Comparison of ENCODE assay signal across 18 cellular contexts in the genomic region with DNA sequence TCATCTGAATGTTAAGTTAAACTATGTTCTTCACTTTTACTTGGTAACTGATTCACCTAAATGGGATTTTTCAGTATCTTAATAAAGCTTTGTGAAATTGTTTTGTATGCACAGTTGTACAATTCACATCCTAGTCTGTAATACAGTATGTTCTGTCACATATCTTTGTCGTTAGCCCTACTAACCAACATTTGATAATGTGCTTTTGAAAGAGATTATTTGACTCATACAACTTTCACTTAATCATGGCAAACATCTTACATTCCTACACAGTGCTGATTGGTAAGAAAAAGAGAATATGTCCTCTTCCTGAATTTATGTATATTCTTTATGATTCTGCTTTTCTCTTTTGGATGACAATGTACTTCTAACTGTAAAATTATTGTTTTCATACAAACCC.
A peak's percentile ranks its signal among the peaks of the same experiment; 100 is the strongest.
DNase-seq lines count a peak whose midpoint lies in the region; ATAC-seq and TF ChIP-seq lines count a peak whose summit lies in the region.
"Had no signal": no experiment of that assay in that cellular context is flagged by ENCODE, and none has a peak within 500 bp of the region (broad histone marks: within the 10 kb centered on the region; RNA-seq: fewer than 3 reads in every experiment).

No MANE protein-coding gene starts in this region.

- H3K18ac ChIP-seq in mesenchymal stem cell (ENCODE audit: low read depth in 1 of 2, low read length in 2 of 2), result no peak overlapping the region

- no peak overlapping the region for H2AK5ac ChIP-seq in mesenchymal stem cell (ENCODE audit: low read length, severe bottlenecking)

- H3K9ac ChIP-seq in DND-41 (ENCODE audit: low read depth, low read length), result peak overlapping the region; percentile 36
- H3K9ac ChIP-seq in mesenchymal stem cell (ENCODE audit: low read length), result peak overlapping the region; percentile 23

- H3K14ac ChIP-seq in mesenchymal stem cell (ENCODE audit: low read length in 2 of 2), result no peak overlapping the region

- H3K23ac ChIP-seq in mesenchymal stem cell (ENCODE audit: low read length in 2 of 2), result no peak overlapping the region

- peaks cover 40% of the 10 kb centered on the region for H3K4me1 ChIP-seq in DND-41 (ENCODE audit: insufficient read depth, low read length)
- H3K4me1 ChIP-seq in mesenchymal stem cell (ENCODE audit: control insufficient read depth, insufficient read depth, low read depth, low read length), result no peaks in the 10 kb centered on the region
- H3K4me1 ChIP-seq: right atrium auricular region had no signal

- H3K79me1 ChIP-seq in mesenchymal stem cell (replicated peaks; ENCODE audit: low read length, poor library complexity, severe bottlenecking), result no peaks in the 10 kb centered on the region

- H4K91ac ChIP-seq in mesenchymal stem cell (ENCODE audit: low read length), result no peak overlapping the region

- H2BK5ac ChIP-seq in mesenchymal stem cell (ENCODE audit: low read depth, low read length, poor library complexity, severe bottlenecking), result no peak overlapping the region

- H3K27ac ChIP-seq in DND-41 (ENCODE audit: low read length), result peak overlapping the region; percentile 85
- H3K27ac ChIP-seq in mesenchymal stem cell (ENCODE audit: low read length, poor library complexity, severe bottlenecking), result no peak overlapping the region
- H3K27ac ChIP-seq: right atrium auricular region, WERI-Rb-1 had no signal

- no peak overlapping the region for H2BK120ac ChIP-seq in mesenchymal stem cell (ENCODE audit: low read depth, low read length)

- no peak for TF ChIP-seq POLR2A in lower leg skin (IDR thresholded peaks at IDR 0.05)

- H3K9me3 ChIP-seq in DND-41 (ENCODE audit: insufficient read depth, low read length, severe bottlenecking), result peaks cover 10% of the 10 kb centered on the region
- peaks cover 30% of the 10 kb centered on the region for H3K9me3 ChIP-seq in mesenchymal stem cell (ENCODE audit: control insufficient read depth, low read length)

- peak overlapping the region; percentile 55 for H3K4me2 ChIP-seq in DND-41 (ENCODE audit: insufficient read depth, low read length)
- H3K4me2 ChIP-seq in mesenchymal stem cell (ENCODE audit: low read length, poor library complexity, severe bottlenecking), result no peak overlapping the region

- H4K20me1 ChIP-seq in DND-41 (ENCODE audit: insufficient read depth, low read length), result no peaks in the 10 kb centered on the region

- no peak overlapping the region for H4K8ac ChIP-seq in mesenchymal stem cell (ENCODE audit: low read length)

- intact Hi-C loops in lower leg skin (cut with DNase I; ENCODE audit: low total_unique reads), result no loop called here

- no peaks in the 10 kb centered on the region for H3K79me2 ChIP-seq in DND-41 (ENCODE audit: insufficient read depth, low read length)

- H3K27me3 ChIP-seq in DND-41 (ENCODE audit: insufficient read depth, low read length, poor library complexity) (no peaks in the 10 kb centered on the region), mesenchymal stem cell (ENCODE audit: control insufficient read depth in 1 of 2, insufficient read depth in 1 of 2, low read length in 2 of 2) (no peaks in the 10 kb centered on the region)
- H3K27me3 ChIP-seq: right atrium auricular region had no signal

- H2AFZ ChIP-seq in DND-41 (ENCODE audit: low read depth, low read length), result peak overlapping the region; percentile 63
- H2AFZ ChIP-seq in mesenchymal stem cell (ENCODE audit: low read depth, low read length), result no peak overlapping the region

- DNase-seq in DND-41, result no peak
- DNase-seq in NCI-H460 (ENCODE audit: extremely low read depth, low read depth), result peak; percentile 20
- peak; percentile 3 for DNase-seq in brain pericyte (ENCODE audit: low read depth, low spot score)
- peak; percentile 39 for DNase-seq in mesenchymal stem cell
- no peak for DNase-seq in RPMI8226
- DNase-seq in HPDE6-E6E7 (ENCODE audit: extremely low spot score), result no peak
- DNase-seq in lower leg skin (ENCODE audit: low spot score in 2 of 2), result no peak
- DNase-seq in NCI-H748 (lab: John Stamatoyannopoulos, UW; ENCODE audit: unreplicated experiment), result no peak
- DNase-seq: activated CD8-positive, alpha-beta T cell treated with anti-CD3 and anti-CD28 coated beads for 36 hours; activated T-cell treated with anti-CD3 and anti-CD28 coated beads, Interleukin-2, amount 50 U/mL, for 72 hours; COR-L47; glutamatergic neuron; NCI-H2029 treated with DMSO at 0.1 percent for 48 hours; NCI-H526; nephron progenitor cell; T-helper 1 cell; WERI-Rb-1 had no signal

- peak overlapping the region in 1 of 2 experiments; percentile 25; a peak in 2 of 4 replicates for H3K4me3 ChIP-seq in DND-41 (ENCODE audit: low read depth in 1 of 2, low read length in 2 of 2)
- H3K4me3 ChIP-seq in mesenchymal stem cell (ENCODE audit: insufficient read depth in 1 of 2, low read depth in 1 of 2, low read length in 2 of 2), result no peak overlapping the region
- no peak overlapping the region for H3K4me3 ChIP-seq in lower leg skin (ENCODE audit: low read depth, poor library complexity, severe bottlenecking)
- H3K4me3 ChIP-seq: right atrium auricular region had no signal

- H3K36me3 ChIP-seq in DND-41 (ENCODE audit: insufficient read depth, low read length) (no peaks in the 10 kb centered on the region), mesenchymal stem cell (ENCODE audit: control insufficient read depth in 1 of 2, insufficient read depth in 2 of 2, low read depth in 1 of 2, low read length in 2 of 2) (no peaks in the 10 kb centered on the region)
- H3K36me3 ChIP-seq: right atrium auricular region, WERI-Rb-1 had no signal

- no CpG with 5 or more reads among the region's 1 CpG for WGBS in mesenchymal stem cell
- WGBS in lower leg skin, 2 donors, result 85 to 87% methylated on average over 1 of the region's 1 CpG

- TF ChIP-seq CTCF in DND-41 (IDR thresholded peaks at IDR 0.05; ENCODE audit: borderline replicate concordance, extremely low read depth, low read length, poor library complexity, severe bottlenecking), result no peak
- TF ChIP-seq CTCF in lower leg skin (IDR thresholded peaks at IDR 0.05), result no peak

- H3K4ac ChIP-seq in mesenchymal stem cell (ENCODE audit: low read depth in 1 of 2, low read length in 2 of 2), result no peak overlapping the region

- ATAC-seq in DND-41 (ENCODE audit: insufficient read depth, low read depth), result 0 out of 3 replicates have a peak, but pooled peaks have one; percentile 1
- ATAC-seq: activated CD8-positive, alpha-beta T cell treated with anti-CD3 and anti-CD28 coated beads for 36 hours; activated T-cell treated with anti-CD3 and anti-CD28 coated beads, Interleukin-2, amount 50 U/mL, for 72 hours had no signal

- no peak overlapping the region for H2BK12ac ChIP-seq in mesenchymal stem cell (ENCODE audit: low read length in 2 of 2)

- no peak overlapping the region for H2BK15ac ChIP-seq in mesenchymal stem cell (ENCODE audit: low read depth, poor library complexity, severe bottlenecking)

Comparison
In these comparisons a context has a peak if more than half of its experiments do, and no peak if none do; other contexts are left out.
1. DNase-seq: peak in NCI-H460 (single experiment), brain pericyte (single experiment) and mesenchymal stem cell (single experiment); none in DND-41 (single experiment), RPMI8226 (single experiment), HPDE6-E6E7 (single experiment), lower leg skin (0 of 2) and NCI-H748 (single experiment).